In the genomic region with DNA sequence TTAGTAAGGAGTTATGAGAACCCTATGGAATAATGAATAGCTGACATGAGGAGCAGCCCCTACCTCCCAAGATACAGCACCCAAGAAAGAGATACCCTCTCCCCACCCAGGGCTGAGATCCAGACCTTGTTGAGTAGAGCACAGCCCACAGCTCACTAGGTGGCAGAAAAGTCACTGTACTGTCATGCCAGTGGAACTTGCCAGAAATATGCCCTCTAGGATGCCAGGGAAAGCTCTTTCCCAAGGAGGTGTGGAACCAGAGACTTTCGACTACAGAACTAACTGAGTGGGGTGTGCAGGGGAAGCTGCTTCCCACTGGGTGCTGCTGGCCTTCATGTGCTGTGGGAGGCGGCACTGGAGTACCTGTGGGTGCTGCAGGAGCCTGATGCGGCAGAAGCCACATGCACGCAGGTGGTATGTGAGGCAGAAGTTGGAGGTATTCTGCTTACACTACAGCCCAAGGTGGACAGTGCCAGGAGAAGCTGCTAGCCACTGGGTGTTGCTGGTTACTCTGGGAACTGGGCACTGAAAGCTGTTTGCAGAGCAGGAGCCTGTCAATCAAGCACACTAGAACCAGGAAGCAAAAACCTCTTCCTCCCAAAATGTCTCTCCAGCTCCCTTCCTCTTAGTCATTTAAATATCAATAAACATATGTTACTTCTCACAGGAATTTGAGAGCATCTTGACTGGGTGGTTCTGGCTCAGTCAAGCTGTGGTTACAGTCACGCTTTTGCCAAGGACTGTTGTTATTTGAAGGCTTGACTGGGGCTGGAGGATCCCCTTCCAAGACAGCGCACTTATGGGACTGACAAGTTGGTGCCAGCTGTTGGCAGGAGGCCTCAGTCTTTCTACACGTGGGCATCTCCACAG, we compare ENCODE assay signal across 11 cellular contexts. TPM values are rescaled to one million over a fixed set of nuclear protein-coding genes. Genes with fewer than 3 reads are reported as not detected.
DNase-seq lines count a peak whose midpoint lies in the region; ATAC-seq and TF ChIP-seq lines count a peak whose summit lies in the region.
"Had no signal": no experiment of that assay in that cellular context is flagged by ENCODE, and none has a peak within 500 bp of the region (broad histone marks: within the 10 kb centered on the region; RNA-seq: fewer than 3 reads in every experiment).

No MANE protein-coding gene starts in this region.

- peak; percentile 30 for TF ChIP-seq CTCF in RWPE2 (IDR thresholded peaks at IDR 0.05; ENCODE audit: poor library complexity, severe bottlenecking)

- H3K36me3 ChIP-seq in RWPE2 (ENCODE audit: low read depth): no peaks in the 10 kb centered on the region

- no peaks in the 10 kb centered on the region for H3K9me3 ChIP-seq in RWPE2 (ENCODE audit: severe bottlenecking)

- no peak overlapping the region for H3K27ac ChIP-seq in RWPE2 (ENCODE audit: poor library complexity, severe bottlenecking)
- H3K27ac ChIP-seq: hepatocyte had no signal

- ATAC-seq in RWPE2 (ENCODE audit: low read depth) (peak; percentile 60), HG02763 (IDR thresholded peaks at IDR 0.05; ENCODE audit: unreplicated experiment) (no peak)
- ATAC-seq: stimulated activated naive CD8-positive, alpha-beta T cell treated with anti-CD3 and anti-CD28 coated beads, Interleukin-15, Interleukin-2, amounts not matched to agents 100 U/mL and 50 U/mL, for 24 hours had no signal

- H3K4me1 ChIP-seq in RWPE2 (ENCODE audit: insufficient read depth, poor library complexity, severe bottlenecking): no peaks in the 10 kb centered on the region

- no peaks in the 10 kb centered on the region for H3K27me3 ChIP-seq in RWPE2 (ENCODE audit: insufficient read depth, poor library complexity, severe bottlenecking)
- H3K27me3 ChIP-seq: hepatocyte had no signal

- DNase-seq in DMS153 (lab: John Stamatoyannopoulos, UW) (peak; percentile 61), LHCN-M2 (ENCODE audit: low read depth) (peak; percentile 70), RWPE2 (ENCODE audit: low spot score) (no peak), kidney tubule cell (ENCODE audit: low spot score) (peak; percentile 41), GM19240 (ENCODE audit: insufficient read length, low spot score) (no peak)
- no peak for DNase-seq in activated CD4-positive, CD25-positive, alpha-beta regulatory T cell (lab: John Stamatoyannopoulos, UW)
- no peak for DNase-seq in activated CD8-positive, alpha-beta memory T cell treated with anti-CD3 and anti-CD28 coated beads for 24 hours
- DNase-seq: stimulated activated naive CD8-positive, alpha-beta T cell treated with anti-CD3 and anti-CD28 coated beads, Interleukin-15, Interleukin-2, amounts not matched to agents 100 U/mL and 50 U/mL, for 24 hours had no signal

- H3K4me3 ChIP-seq in RWPE2 (ENCODE audit: severe bottlenecking): no peak overlapping the region
- H3K4me3 ChIP-seq: hepatocyte had no signal

RNA-seq across cellular contexts. Expression of a gene that starts 17.9 kb away (rescaled TPM):
- 0.29 TPM in 1 of 2 replicates, not detected in the other for total RNA-seq in LHCN-M2 (2014; rRNA removed)
- 0.44 TPM for polyA plus RNA-seq in LHCN-M2 (2012)

RNA-seq across cellular contexts. Expression of a gene that starts 21.7 kb away (rescaled TPM):
- not detected in 2 replicates for total RNA-seq in LHCN-M2 (2014; rRNA removed)
- 0.44 TPM for polyA plus RNA-seq in LHCN-M2 (2012)
- total RNA-seq: hepatocyte, myocyte had no signal
- polyA plus RNA-seq: hepatocyte had no signal

RNA-seq across cellular contexts. Expression of a gene that starts 26.1 kb away (rescaled TPM):
- total RNA-seq in LHCN-M2 (2014; rRNA removed): not detected in 2 replicates
- not detected for polyA plus RNA-seq in LHCN-M2 (2012)
- total RNA-seq: hepatocyte, myocyte had no signal
- polyA plus RNA-seq: hepatocyte had no signal

RNA-seq across cellular contexts. Expression of a gene that starts 42.4 kb away (rescaled TPM):
- not detected in 2 replicates for total RNA-seq in LHCN-M2 (2014; rRNA removed)
- polyA plus RNA-seq in LHCN-M2 (2012): not detected
- total RNA-seq: hepatocyte, myocyte had no signal

RNA-seq across cellular contexts. Expression of a gene that starts 50.5 kb away (rescaled TPM):
- 0.17 TPM in 1 of 2 replicates, not detected in the other for total RNA-seq in LHCN-M2 (2014; rRNA removed)
- not detected for polyA plus RNA-seq in LHCN-M2 (2012)
- total RNA-seq: hepatocyte, myocyte had no signal

Comparison
In these comparisons a context has a peak if more than half of its experiments do, and no peak if none do; other contexts are left out.
1. DNase-seq: peak in DMS153 (single experiment), LHCN-M2 (single experiment) and kidney tubule cell (single experiment); none in RWPE2 (single experiment), activated CD4-positive, CD25-positive, alpha-beta regulatory T cell (0 of 4), GM19240 (single experiment) and activated CD8-positive, alpha-beta memory T cell treated with anti-CD3 and anti-CD28 coated beads for 24 hours (single experiment).